Comparison of ENCODE assay signal across 8 cellular contexts in genomic region chr18:63322908-63323634, GRCh38. TPM values are rescaled to one million over a fixed set of nuclear protein-coding genes. Genes with fewer than 3 reads are reported as not detected.
DNase-seq lines count a peak whose midpoint lies in the region; ATAC-seq and TF ChIP-seq lines count a peak whose summit lies in the region.

No MANE protein-coding gene starts in this region.

- DNase-seq in NCI-H524 (lab: John Stamatoyannopoulos, UW) = peak; percentile 19 to 64
- DNase-seq in NCI-H524 treated with DMSO at 0.1 percent for 48 hours (lab: John Stamatoyannopoulos, UW) = no peak
- DNase-seq in NAMALWA (ENCODE audit: low spot score) = peak; percentile 82
- DNase-seq in SIG-M5 treated with dmso at 0.1 percent for 504 hours (lab: John Stamatoyannopoulos, UW; ENCODE audit: unreplicated experiment) = peak; percentile 87
- DNase-seq in amygdala (lab: John Stamatoyannopoulos, UW) = peak in 43 of 56 donors; percentile 7 to 77 (median 38)
- DNase-seq in right cardiac atrium = peak in 2 of 3 donors; percentile 35 to 63
- DNase-seq in retinal pigment epithelial cell (ENCODE audit: low read depth) = no peak

- intact Hi-C loops in right cardiac atrium (cut with DNase I) = loop anchor here (2.0 to 5.0 kb wide), 5 partner anchors 114 to 306 kb away; no protein-coding TSS in a partner anchor

- H3K9me3 ChIP-seq in right cardiac atrium (ENCODE audit: control insufficient read depth, low read length) = no peaks in the 10 kb centered on the region

- H3K4me1 ChIP-seq in right cardiac atrium (ENCODE audit: control insufficient read depth, insufficient read depth, low read length) = peaks cover 4% of the 10 kb centered on the region

- peak; percentile 77 for TF ChIP-seq CTCF in retinal pigment epithelial cell (conservative IDR thresholded peaks at IDR 0.05; ENCODE audit: low read depth, low read length)

- 27% methylated on average over 8 of the region's 8 CpGs for WGBS in right cardiac atrium

- H3K27me3 ChIP-seq in right cardiac atrium (ENCODE audit: control insufficient read depth, insufficient read depth) = no peaks in the 10 kb centered on the region

- peak overlapping the region; percentile 46 for H3K27ac ChIP-seq in right cardiac atrium (ENCODE audit: low read length)

- no peak overlapping the region for H3K4me3 ChIP-seq in right cardiac atrium (ENCODE audit: low read length)
- no peak overlapping the region for H3K4me3 ChIP-seq in retinal pigment epithelial cell (ENCODE audit: low read length)

- ATAC-seq in right cardiac atrium (peak in 1 of 2 donors; percentile 46), GM19395 (IDR thresholded peaks at IDR 0.05; ENCODE audit: unreplicated experiment) (no peak)

RNA-seq across cellular contexts. Expression of gene BCL2, which starts 3.5 kb away (rescaled TPM):
- 1 to 10 TPM; 3.5 to 7.7 (median 4.3) TPM for total RNA-seq in right cardiac atrium
- polyA plus RNA-seq in right cardiac atrium = 2.7 TPM

RNA-seq across cellular contexts. Expression of gene KDSR, which starts 43.9 kb away (rescaled TPM):
- 10 to 100 TPM; 46.9 to 49.9 (median 49.0) TPM for total RNA-seq in right cardiac atrium
- polyA plus RNA-seq in right cardiac atrium = 21.8 TPM

Comparison
In these comparisons a context has a peak if more than half of its experiments do, and no peak if none do; other contexts are left out.
1. DNase-seq: peak in NCI-H524 (2 of 2), NAMALWA (single experiment), SIG-M5 treated with dmso at 0.1 percent for 504 hours (single experiment), amygdala (43 of 56) and right cardiac atrium (2 of 3); none in NCI-H524 treated with DMSO at 0.1 percent for 48 hours (single experiment) and retinal pigment epithelial cell (single experiment).